Comparison of ENCODE assay signal across 1 cellular context in the genomic region with DNA sequence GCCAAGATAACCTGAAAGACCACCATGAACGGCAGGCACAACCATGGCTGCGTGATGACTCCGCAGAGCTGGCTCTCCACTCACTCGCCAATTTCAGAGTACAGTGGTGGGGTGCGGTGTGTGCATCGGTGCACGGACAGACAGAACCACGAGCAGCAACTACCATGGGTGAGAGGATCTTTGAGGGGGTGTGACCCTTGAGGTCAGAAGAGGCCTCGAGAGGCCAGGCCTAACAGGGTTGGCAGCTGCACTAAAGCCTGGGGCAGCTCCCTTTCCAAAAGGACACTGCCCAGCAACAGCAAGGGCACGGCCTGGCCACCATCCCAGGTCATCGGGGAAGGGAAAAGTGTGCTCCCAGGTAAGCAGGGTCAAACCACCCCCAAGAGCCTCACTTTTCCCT.
TF ChIP-seq lines count a peak whose summit lies in the region.

No MANE protein-coding gene starts in this region.

TF ChIP-seq in endothelial cell of umbilical vein, 7 proteins besides CTCF, POLR2A, EP300 and RAD21:
- TF ChIP-seq, protein P1, sequence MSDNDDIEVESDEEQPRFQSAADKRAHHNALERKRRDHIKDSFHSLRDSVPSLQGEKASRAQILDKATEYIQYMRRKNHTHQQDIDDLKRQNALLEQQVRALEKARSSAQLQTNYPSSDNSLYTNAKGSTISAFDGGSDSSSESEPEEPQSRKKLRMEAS (IDR thresholded peaks at IDR 0.05; ENCODE audit: insufficient read depth, insufficient read length), result no peak
- TF ChIP-seq POLR2AphosphoS5 (IDR thresholded peaks at IDR 0.05; ENCODE audit: insufficient read depth, low read depth, low read length), result no peak
- TF ChIP-seq GATA2 (IDR thresholded peaks at IDR 0.05; ENCODE audit: insufficient read depth, insufficient read length, low read depth, low read length), result no peak
- TF ChIP-seq EZH2 (IDR thresholded peaks at IDR 0.05; ENCODE audit: borderline replicate concordance, low read depth, low read length, severe bottlenecking), result no peak
- no peak for TF ChIP-seq MYC (IDR thresholded peaks at IDR 0.05; ENCODE audit: low read depth, low read length)
- TF ChIP-seq FOS (IDR thresholded peaks at IDR 0.05; ENCODE audit: borderline replicate concordance, insufficient read depth, low read length), result no peak
- no peak for TF ChIP-seq JUN (IDR thresholded peaks at IDR 0.05; ENCODE audit: borderline replicate concordance, insufficient read depth, insufficient read length, low read depth)
